Comparison of ENCODE assay signal across 14 cellular contexts in genomic region chr14:69878251-69878650, GRCh38. TPM values are rescaled to one million over a fixed set of nuclear protein-coding genes. Genes with fewer than 3 reads are reported as not detected.
A peak's percentile ranks its signal among the peaks of the same experiment; 100 is the strongest.
DNase-seq lines count a peak whose midpoint lies in the region; ATAC-seq and TF ChIP-seq lines count a peak whose summit lies in the region.
"Had no signal": no experiment of that assay in that cellular context is flagged by ENCODE, and none has a peak within 500 bp of the region (broad histone marks: within the 10 kb centered on the region; RNA-seq: fewer than 3 reads in every experiment).

No MANE protein-coding gene starts in this region.

- H3K36me3 Mint-ChIP-seq in GM23338 (ENCODE audit: low read depth), result no peaks in the 10 kb centered on the region
- H3K36me3 Mint-ChIP-seq in brain, result no peaks in the 10 kb centered on the region
- peaks cover 2% of the 10 kb centered on the region for H3K36me3 Mint-ChIP-seq in neural progenitor cell
- no peaks in the 10 kb centered on the region for H3K36me3 Mint-ChIP-seq in glutamatergic neuron (ENCODE audit: unreplicated experiment)
- H3K36me3 Mint-ChIP-seq: IgD-negative memory B cell had no signal

- H3K9me2 ChIP-seq in GM23338 (ENCODE audit: insufficient read depth), result no peaks in the 10 kb centered on the region

- H4K20me1 ChIP-seq in GM23338 (replicated peaks; ENCODE audit: insufficient read depth), result no peaks in the 10 kb centered on the region
- H4K20me1 ChIP-seq in neural progenitor cell (ENCODE audit: low read depth), result peaks cover 34% of the 10 kb centered on the region
- H4K20me1 ChIP-seq: BLaER1 had no signal

- DNase-seq in GM23338 (ENCODE audit: low spot score), result no peak
- peak; percentile 16 for DNase-seq in neural progenitor cell (ENCODE audit: low spot score)
- no peak for DNase-seq in tibial artery
- no peak for DNase-seq in activated effector memory CD4-positive, alpha-beta T cell treated with anti-CD3 and anti-CD28 coated beads, Interleukin-2, amount 50 U/mL, for 16 hours
- DNase-seq in glutamatergic neuron, result no peak
- DNase-seq: Caco-2; CD8-positive, alpha-beta memory T cell; DND-41; GF-D8 had no signal

- H3K4me1 ChIP-seq in GM23338 (ENCODE audit: insufficient read depth) (peaks cover 4% of the 10 kb centered on the region; the same call in 1 of the 2 replicates), neural progenitor cell (peaks cover 31% of the 10 kb centered on the region), tibial artery (peaks cover 0 to 72% (median 31%) of the 10 kb centered on the region in 4 donors)
- H3K4me1 ChIP-seq: Caco-2 had no signal

- ATAC-seq in GM23338 (no peak), GM18502 (IDR thresholded peaks at IDR 0.05; ENCODE audit: poor library complexity, unreplicated experiment) (no peak)

- 0 out of 2 replicates have a peak, but pooled peaks cover 4% of the 10 kb centered on the region for H3F3A ChIP-seq in GM23338 (replicated peaks; ENCODE audit: low read depth)
- peaks cover 46% of the 10 kb centered on the region for H3F3A ChIP-seq in neural progenitor cell (ENCODE audit: low read depth)

- H3K9me3 Mint-ChIP-seq in GM23338 (no peaks in the 10 kb centered on the region), brain (peaks cover 0 to 3% (median 0%) of the 10 kb centered on the region in 5 experiments), neural progenitor cell (peaks cover 3% of the 10 kb centered on the region), glutamatergic neuron (ENCODE audit: unreplicated experiment) (no peaks in the 10 kb centered on the region)

- no peaks in the 10 kb centered on the region for H3K9me3 ChIP-seq in neural progenitor cell (ENCODE audit: low read depth)
- H3K9me3 ChIP-seq in tibial artery, result no peaks in the 10 kb centered on the region
- H3K9me3 ChIP-seq: BLaER1, Caco-2 had no signal

- peak overlapping the region; percentile 81; the same call in 2 of the 3 replicates for H3K4me3 Mint-ChIP-seq in GM23338
- peak overlapping the region in 4 of 5 experiments; percentile 68 to 93 (median 79) for H3K4me3 Mint-ChIP-seq in brain
- H3K4me3 Mint-ChIP-seq in neural progenitor cell, result peak overlapping the region; percentile 80
- H3K4me3 Mint-ChIP-seq in glutamatergic neuron (ENCODE audit: unreplicated experiment), result no peak overlapping the region
- H3K4me3 Mint-ChIP-seq: CD8-positive, alpha-beta memory T cell; IgD-negative memory B cell had no signal

- H3K27ac Mint-ChIP-seq in GM23338, result no peak overlapping the region
- H3K27ac Mint-ChIP-seq in brain, result peak overlapping the region in 1 of 5 experiments; percentile 45
- no peak overlapping the region for H3K27ac Mint-ChIP-seq in neural progenitor cell
- H3K27ac Mint-ChIP-seq in glutamatergic neuron (ENCODE audit: unreplicated experiment), result no peak overlapping the region
- H3K27ac Mint-ChIP-seq: CD8-positive, alpha-beta memory T cell; IgD-negative memory B cell had no signal

- H3K4me3 ChIP-seq in GM23338 (no peak overlapping the region), neural progenitor cell (no peak overlapping the region), tibial artery (no peak overlapping the region)

- intact Hi-C loops in tibial artery (cut with DNase I; ENCODE audit: low total_unique reads), result no loop called here

- H3K27me3 Mint-ChIP-seq in GM23338 (ENCODE audit: insufficient read depth, low read depth, poor library complexity) (peaks cover 31% of the 10 kb centered on the region), brain (peaks cover 17% of the 10 kb centered on the region), neural progenitor cell (ENCODE audit: insufficient read depth, low read depth) (peaks cover 3% of the 10 kb centered on the region), glutamatergic neuron (ENCODE audit: unreplicated experiment) (peaks cover 6% of the 10 kb centered on the region)

- H2AFZ ChIP-seq in GM23338, result peak overlapping the region; percentile 84; the same call in 1 of the 2 replicates
- no peak overlapping the region for H2AFZ ChIP-seq in neural progenitor cell (replicated peaks)

- no peak overlapping the region for H3K9ac ChIP-seq in neural progenitor cell
- H3K9ac ChIP-seq: BLaER1 had no signal

- peaks cover 12% of the 10 kb centered on the region; the same call in 2 of the 3 replicates for H3K4me1 Mint-ChIP-seq in GM23338
- peaks cover 51% of the 10 kb centered on the region for H3K4me1 Mint-ChIP-seq in brain
- peaks cover 46% of the 10 kb centered on the region for H3K4me1 Mint-ChIP-seq in neural progenitor cell
- H3K4me1 Mint-ChIP-seq in glutamatergic neuron (ENCODE audit: low read depth, unreplicated experiment), result peaks cover 15% of the 10 kb centered on the region

- TF ChIP-seq CTCF in GM23338 (conservative IDR thresholded peaks at IDR 0.05; ENCODE audit: low read depth in 2 of 2) (no peak), brain (conservative IDR thresholded peaks at IDR 0.05) (no peak), neural progenitor cell (IDR thresholded peaks at IDR 0.05) (no peak), tibial artery (IDR thresholded peaks at IDR 0.05) (no peak), glutamatergic neuron (IDR thresholded peaks at IDR 0.05; ENCODE audit: partially characterized antibody, unreplicated experiment) (no peak)

- no peak overlapping the region; the same call in 1 of the 2 replicates for H3K4me2 ChIP-seq in GM23338
- H3K4me2 ChIP-seq in neural progenitor cell, result peak overlapping the region; percentile 24

- H3K27ac ChIP-seq in GM23338 (ENCODE audit: low read depth), result no peak overlapping the region
- no peak overlapping the region for H3K27ac ChIP-seq in neural progenitor cell
- H3K27ac ChIP-seq in tibial artery, result peak overlapping the region; percentile 69 to 84
- H3K27ac ChIP-seq: BLaER1 had no signal

- H3K79me2 ChIP-seq in GM23338 (replicated peaks; ENCODE audit: insufficient read depth), result no peaks in the 10 kb centered on the region
- peaks cover 40% of the 10 kb centered on the region for H3K79me2 ChIP-seq in neural progenitor cell (ENCODE audit: low read depth)

- H3K36me3 ChIP-seq in GM23338 (ENCODE audit: insufficient read depth) (no peaks in the 10 kb centered on the region), neural progenitor cell (peaks cover 3% of the 10 kb centered on the region), tibial artery (no peaks in the 10 kb centered on the region)
- H3K36me3 ChIP-seq: BLaER1 had no signal

- H3K27me3 ChIP-seq in GM23338 (ENCODE audit: insufficient read depth) (peaks cover 32% of the 10 kb centered on the region), neural progenitor cell (no peaks in the 10 kb centered on the region), tibial artery (no peaks in the 10 kb centered on the region)

TF ChIP-seq in GM23338, 12 proteins besides CTCF, POLR2A, EP300 and RAD21 (continues in another document):
- TF ChIP-seq REST (IDR thresholded peaks at IDR 0.05; ENCODE audit: unreplicated experiment) (no peak), ZNF331 (CRISPR knock-in tag; IDR thresholded peaks at IDR 0.05; ENCODE audit: low read depth) (no peak), POLR2AphosphoS5 (IDR thresholded peaks at IDR 0.05; ENCODE audit: low read depth) (no peak), EZH2 (IDR thresholded peaks at IDR 0.05; ENCODE audit: low read depth, unreplicated experiment) (no peak), NANOG (IDR thresholded peaks at IDR 0.05; ENCODE audit: borderline replicate concordance) (no peak), ETS1 (IDR thresholded peaks at IDR 0.05) (no peak)

RNA-seq across cellular contexts. Expression of gene SMOC1, which starts 1.0 kb away (rescaled TPM):
- 1.0 and 1.6 TPM in 2 replicates for total RNA-seq in GM23338 (2014; rRNA removed; shearing (Covaris generic))
- polyA plus RNA-seq in GM23338 (2016; fragmentation: Nextera tagmentation; extraction: Ambion mirVana), result 0.38 and 0.79 TPM in 2 replicates
- polyA plus RNA-seq in brain (ENCODE audit: insufficient read depth, low read depth, low replicate concordance), result 44.8 TPM
- total RNA-seq in neural progenitor cell (ENCODE audit: low replicate concordance), result 89.3 and 158 TPM in 2 replicates
- 0.49 TPM for total RNA-seq in glutamatergic neuron (ENCODE audit: unreplicated experiment)
- total RNA-seq: A673; CD8-positive, alpha-beta memory T cell had no signal
- polyA plus RNA-seq: CD8-positive, alpha-beta memory T cell; IgD-negative memory B cell had no signal

Comparison
In these comparisons a context has a peak if more than half of its experiments do, and no peak if none do; other contexts are left out.
1. H3K27ac ChIP-seq: peak in tibial artery (2 of 2); none in GM23338 (single experiment) and neural progenitor cell (single experiment).
2. RNA of gene SMOC1, which starts 1.0 kb away (total RNA-seq): 89.3 to 158 TPM in neural progenitor cell; 1.0 to 1.6 TPM in GM23338 and 0.49 TPM in glutamatergic neuron (single experiment); every median in the first group is over 10 times any median in the second.